In the genomic region with DNA sequence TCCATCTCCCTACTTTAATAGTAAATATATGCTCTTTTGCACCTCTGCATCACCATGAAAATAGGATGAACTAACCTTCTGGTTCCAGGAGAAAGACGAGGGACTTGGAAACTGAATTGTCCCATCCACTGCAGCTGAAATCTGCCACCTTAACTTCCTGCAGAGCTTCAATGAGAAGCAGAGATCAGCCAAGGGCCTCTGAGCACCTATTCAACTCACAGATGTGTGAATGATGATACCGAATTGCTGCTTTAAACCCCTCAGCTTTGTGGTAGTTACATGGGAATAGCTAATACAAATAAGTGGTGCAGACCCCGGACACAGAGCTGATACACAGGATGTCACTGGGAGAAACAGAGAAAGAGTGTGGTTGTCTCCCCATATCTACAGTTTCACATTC, we compare ENCODE assay signal across 25 cellular contexts.
"Had no signal": no experiment of that assay in that cellular context is flagged by ENCODE, and none has a peak within 500 bp of the region (broad histone marks: within the 10 kb centered on the region; RNA-seq: fewer than 3 reads in every experiment).

No MANE protein-coding gene starts in this region.

- H3K36me3 ChIP-seq: left ventricle myocardium inferior, pancreas, prostate gland, sigmoid colon, spleen, suprapubic skin, thoracic aorta, tibial artery, upper lobe of right lung had no signal

- H3K4me3 ChIP-seq: hepatocyte, left ventricle myocardium inferior, lung, pancreas, prostate gland, sigmoid colon, spleen, suprapubic skin, thoracic aorta, tibial artery, upper lobe of right lung had no signal

- H3K4me2 ChIP-seq: hepatocyte had no signal

- ATAC-seq: natural killer cell; pancreas; right cardiac atrium; stimulated activated effector memory CD8-positive, alpha-beta T cell treated with anti-CD3 and anti-CD28 coated beads, Interleukin-12 subunit alpha, Interleukin-12 subunit beta, amount 100 ng/mL, for 72 hours; upper lobe of right lung had no signal

- H3K27ac ChIP-seq: hepatocyte, left ventricle myocardium inferior, pancreas, prostate gland, sigmoid colon, spleen, suprapubic skin, thoracic aorta, tibial artery, upper lobe of right lung had no signal

- H3K79me2 ChIP-seq: hepatocyte had no signal

- H3K9me3 ChIP-seq: left ventricle myocardium inferior, pancreas, prostate gland, sigmoid colon, suprapubic skin, thoracic aorta, tibial artery, upper lobe of right lung had no signal

- DNase-seq: islet precursor cell; left ventricle myocardium inferior; mesendoderm; naive B cell; natural killer cell; nephron progenitor cell; pancreas; posterior cingulate gyrus; retina; right cardiac atrium; sigmoid colon; small intestine; spleen; stimulated activated CD4-positive, alpha-beta T cell treated with anti-CD3 and anti-CD28 coated beads, Interleukin-4, amount 100 ng/mL, for 24 hours; stimulated activated naive CD4-positive, alpha-beta T cell; tibial artery; trophoblast cell; upper lobe of right lung had no signal

- H3K27me3 ChIP-seq: hepatocyte, pancreas, sigmoid colon, spleen, suprapubic skin, tibial artery, upper lobe of right lung had no signal

- H2AFZ ChIP-seq: hepatocyte had no signal

- FAIRE-seq: pancreas, small intestine, urothelium cell line had no signal

- H3K4me1 ChIP-seq: left ventricle myocardium inferior, pancreas, prostate gland, sigmoid colon, spleen, suprapubic skin, tibial artery, upper lobe of right lung had no signal
